25 cellular contexts compared by ENCODE assay signal in genomic region chr6:167207527-167207926, GRCh38. TPM values are rescaled to one million over a fixed set of nuclear protein-coding genes. Genes with fewer than 3 reads are reported as not detected.
DNase-seq lines count a peak whose midpoint lies in the region; ATAC-seq, FAIRE-seq and TF ChIP-seq lines count a peak whose summit lies in the region.
"Had no signal": no experiment of that assay in that cellular context is flagged by ENCODE, and none has a peak within 500 bp of the region (broad histone marks: within the 10 kb centered on the region; RNA-seq: fewer than 3 reads in every experiment).

No MANE protein-coding gene starts in this region.

- no peak for FAIRE-seq in kidney (lab: Jason Lieb, UNC)
- FAIRE-seq: GM12892, GM18507 had no signal

- peaks cover 37% of the 10 kb centered on the region for H3K27me3 Mint-ChIP-seq in activated CD8-positive, alpha-beta memory T cell treated with anti-CD3 and anti-CD28 coated beads, Interleukin-2, amount 10 ng/mL, durations not matched to agents 7 days and 5 days
- peaks cover 32% of the 10 kb centered on the region for H3K27me3 Mint-ChIP-seq in central memory CD8-positive, alpha-beta T cell

- no peaks in the 10 kb centered on the region for H3K9me3 Mint-ChIP-seq in activated CD8-positive, alpha-beta memory T cell treated with anti-CD3 and anti-CD28 coated beads, Interleukin-2, amount 10 ng/mL, durations not matched to agents 7 days and 5 days (ENCODE audit: low read depth)
- H3K9me3 Mint-ChIP-seq in central memory CD8-positive, alpha-beta T cell: no peaks in the 10 kb centered on the region
- H3K9me3 Mint-ChIP-seq: CD14-positive monocyte, GM23338 had no signal

- no peaks in the 10 kb centered on the region for H3K36me3 ChIP-seq in kidney (ENCODE audit: control insufficient read depth in 1 of 2, insufficient read depth in 2 of 2, low read length in 2 of 2)
- H3K36me3 ChIP-seq: BE2C had no signal

- H3K9ac ChIP-seq in kidney (ENCODE audit: low read length in 2 of 2): no peak overlapping the region

- peak; percentile 9 for DNase-seq in activated CD8-positive, alpha-beta memory T cell treated with anti-CD3 and anti-CD28 coated beads, Interleukin-2, amount 10 ng/mL, durations not matched to agents 7 days and 5 days
- DNase-seq in activated CD8-positive, alpha-beta memory T cell treated with anti-CD3 and anti-CD28 coated beads for 24 hours: no peak
- DNase-seq in central memory CD8-positive, alpha-beta T cell (ENCODE audit: low spot score in 2 of 2): no peak
- DNase-seq in kidney (peak; percentile 69), AML-193 (lab: John Stamatoyannopoulos, UW) (no peak), nucleus accumbens (lab: John Stamatoyannopoulos, UW) (no peak)
- no peak for DNase-seq in activated CD4-positive, alpha-beta T cell treated with anti-CD3 and anti-CD28 coated beads for 1 hour
- DNase-seq: BE2C; CD4-positive, alpha-beta memory T cell; DMS153; DMS79; GDM1; H7; HFFc6 had no signal

- H3K36me3 Mint-ChIP-seq in activated CD8-positive, alpha-beta memory T cell treated with anti-CD3 and anti-CD28 coated beads, Interleukin-2, amount 10 ng/mL, durations not matched to agents 7 days and 5 days: no peaks in the 10 kb centered on the region
- H3K36me3 Mint-ChIP-seq in central memory CD8-positive, alpha-beta T cell (ENCODE audit: insufficient read depth): no peaks in the 10 kb centered on the region
- H3K36me3 Mint-ChIP-seq: CD14-positive monocyte; CD4-positive, alpha-beta memory T cell had no signal

- H3K4me3 ChIP-seq in kidney (ENCODE audit: low read length in 2 of 2): no peak overlapping the region
- H3K4me3 ChIP-seq: GM23338 had no signal

- peaks cover 4% of the 10 kb centered on the region for H3K4me1 Mint-ChIP-seq in activated CD8-positive, alpha-beta memory T cell treated with anti-CD3 and anti-CD28 coated beads, Interleukin-2, amount 10 ng/mL, durations not matched to agents 7 days and 5 days
- H3K4me1 Mint-ChIP-seq in central memory CD8-positive, alpha-beta T cell: no peaks in the 10 kb centered on the region
- H3K4me1 Mint-ChIP-seq: CD14-positive monocyte; CD4-positive, alpha-beta memory T cell had no signal

- no peaks in the 10 kb centered on the region for H3K9me3 ChIP-seq in kidney (ENCODE audit: control insufficient read depth in 1 of 2, low read length in 2 of 2)
- H3K9me3 ChIP-seq: BE2C had no signal

- H3K4me1 ChIP-seq in kidney (ENCODE audit: control insufficient read depth in 1 of 2, insufficient read depth in 1 of 2, low read depth in 1 of 2, low read length in 2 of 2): no peaks in the 10 kb centered on the region

- H3K4me3 Mint-ChIP-seq in activated CD8-positive, alpha-beta memory T cell treated with anti-CD3 and anti-CD28 coated beads, Interleukin-2, amount 10 ng/mL, durations not matched to agents 7 days and 5 days: no peak overlapping the region
- no peak overlapping the region for H3K4me3 Mint-ChIP-seq in central memory CD8-positive, alpha-beta T cell
- H3K4me3 Mint-ChIP-seq: CD14-positive monocyte; CD4-positive, alpha-beta memory T cell; GM23338; HFFc6 had no signal

- TF ChIP-seq CTCF in kidney (IDR thresholded peaks at IDR 0.05; ENCODE audit: borderline replicate concordance, extremely low read depth, insufficient read depth): no peak

- no peak overlapping the region for H3K27ac Mint-ChIP-seq in activated CD8-positive, alpha-beta memory T cell treated with anti-CD3 and anti-CD28 coated beads, Interleukin-2, amount 10 ng/mL, durations not matched to agents 7 days and 5 days
- no peak overlapping the region for H3K27ac Mint-ChIP-seq in central memory CD8-positive, alpha-beta T cell (ENCODE audit: low read depth)
- H3K27ac Mint-ChIP-seq: CD14-positive monocyte; CD4-positive, alpha-beta memory T cell; GM23338; HFFc6 had no signal

- no peak overlapping the region for H3K27ac ChIP-seq in kidney (ENCODE audit: low read depth in 2 of 2, low read length in 2 of 2)
- H3K27ac ChIP-seq: 22Rv1, HL-60 had no signal

- intact Hi-C loops in kidney (cut with DNase I): no loop called here

- ATAC-seq in activated CD8-positive, alpha-beta memory T cell treated with anti-CD3 and anti-CD28 coated beads, Interleukin-2, amount 10 ng/mL, durations not matched to agents 7 days and 5 days: no peak
- ATAC-seq in central memory CD8-positive, alpha-beta T cell (replicated peaks; ENCODE audit: extremely low read depth, poor library complexity, severe bottlenecking): peak; percentile 19
- ATAC-seq: GM23338, HCT116 had no signal

- CTCF ChIA-PET in activated CD8-positive, alpha-beta memory T cell treated with anti-CD3 and anti-CD28 coated beads, Interleukin-2, amount 10 ng/mL, durations not matched to agents 7 days and 5 days (lab: Charles Lee): no interaction called here

RNA-seq across cellular contexts. Expression of gene GPR31, which starts 49.7 kb away (rescaled TPM):
- not detected for total RNA-seq in activated CD8-positive, alpha-beta memory T cell treated with anti-CD3 and anti-CD28 coated beads, Interleukin-2, amount 10 ng/mL, durations not matched to agents 7 days and 5 days
- total RNA-seq in kidney: 0.16 TPM
- not detected for polyA plus RNA-seq in kidney (ENCODE audit: insufficient read depth, low read depth, low replicate concordance)
- total RNA-seq: A673; CD4-positive, alpha-beta memory T cell; Daoy; GM23338; H7; HFFc6; HT1080 had no signal
- polyA plus RNA-seq: AG04450; CD14-positive monocyte; CD4-positive, alpha-beta memory T cell; GM23338 had no signal

Comparison
In these comparisons a context has a peak if more than half of its experiments do, and no peak if none do; other contexts are left out.
1. DNase-seq: peak in activated CD8-positive, alpha-beta memory T cell treated with anti-CD3 and anti-CD28 coated beads, Interleukin-2, amount 10 ng/mL, durations not matched to agents 7 days and 5 days (single experiment) and kidney (single experiment); none in activated CD8-positive, alpha-beta memory T cell treated with anti-CD3 and anti-CD28 coated beads for 24 hours (single experiment), central memory CD8-positive, alpha-beta T cell (0 of 2), activated CD4-positive, alpha-beta T cell treated with anti-CD3 and anti-CD28 coated beads for 1 hour (single experiment), AML-193 (0 of 2) and nucleus accumbens (0 of 56).